13 cellular contexts compared by ENCODE assay signal in the genomic region with DNA sequence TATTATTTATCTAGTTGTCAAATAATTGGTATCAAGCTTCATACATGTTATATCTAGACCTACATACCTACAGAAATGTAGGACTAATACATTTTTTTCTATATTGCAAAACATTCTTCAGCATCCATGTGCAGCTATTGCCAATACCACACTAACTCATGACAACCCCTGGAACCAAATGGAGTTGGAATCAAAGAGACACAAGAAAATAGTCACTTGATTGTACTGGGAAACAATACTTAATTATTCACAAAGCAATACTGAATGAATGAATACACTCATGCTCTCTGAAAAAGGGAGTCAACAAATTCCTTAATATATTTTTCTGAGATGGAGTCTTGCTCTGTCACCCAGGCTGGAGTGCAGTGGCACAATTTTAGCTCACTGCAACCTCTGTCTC. TPM values are rescaled to one million over a fixed set of nuclear protein-coding genes. Genes with fewer than 3 reads are reported as not detected.
A peak's percentile ranks its signal among the peaks of the same experiment; 100 is the strongest.
DNase-seq lines count a peak whose midpoint lies in the region; TF ChIP-seq lines count a peak whose summit lies in the region.
"Had no signal": no experiment of that assay in that cellular context is flagged by ENCODE, and none has a peak within 500 bp of the region (broad histone marks: within the 10 kb centered on the region; RNA-seq: fewer than 3 reads in every experiment).

No MANE protein-coding gene starts in this region.

- DNase-seq in SK-MEL-5 (ENCODE audit: low read depth, low spot score): peak; percentile 86
- DNase-seq in dorsolateral prefrontal cortex: no peak
- DNase-seq in substantia nigra (lab: John Stamatoyannopoulos, UW): peak in 1 of 49 donors; percentile 28
- DNase-seq in MCF 10A (ENCODE audit: unreplicated experiment): no peak
- no peak for DNase-seq in GM19240 (ENCODE audit: insufficient read length, low spot score)
- no peak for DNase-seq in cerebellar cortex (ENCODE audit: low spot score)
- no peak for DNase-seq in RKO (ENCODE audit: low spot score)
- DNase-seq: BE2C; CD4-positive, alpha-beta memory T cell; GM23248 had no signal

- H3K4me3 Mint-ChIP-seq in MCF 10A (ENCODE audit: unreplicated experiment): no peak overlapping the region
- H3K4me3 Mint-ChIP-seq: CD4-positive, alpha-beta memory T cell had no signal

- no peaks in the 10 kb centered on the region for H3K36me3 Mint-ChIP-seq in MCF 10A (ENCODE audit: insufficient read depth, unreplicated experiment)

- H3K27me3 Mint-ChIP-seq in MCF 10A (ENCODE audit: insufficient read depth, unreplicated experiment): peaks cover 6% of the 10 kb centered on the region

- peak overlapping the region in 5 of 59 donors; percentile 5 to 21 (median 7) for H3K4me3 ChIP-seq in dorsolateral prefrontal cortex
- H3K4me3 ChIP-seq: GM23248 had no signal

- in situ Hi-C loops in SK-MEL-5 (cut with HindIII; ENCODE audit: low pct_unique_long_range_greater_than_20kb, low sequenced_read_pairs): no loop called here

- intact Hi-C loops in dorsolateral prefrontal cortex (cut with DNase I): no loop called here
- intact Hi-C loops in MCF 10A (cut with micrococcal nuclease): no loop called here

- H3K27me3 ChIP-seq in dorsolateral prefrontal cortex (no peaks in the 10 kb centered on the region), layer of hippocampus (ENCODE audit: control insufficient read depth, insufficient read depth, low read length) (no peaks in the 10 kb centered on the region)

- CTCF ChIA-PET in MCF 10A (lab: Yijun Ruan, JAX): interaction anchor here (0.7 kb wide), 1 partner anchor 56 kb away, joined by 3 read pairs; no protein-coding TSS in a partner anchor

- POLR2A ChIA-PET in MCF 10A (lab: Yijun Ruan, JAX): interaction anchor here (1.4 kb wide), 1 partner anchor 12 kb away, joined by 4 read pairs; a partner anchor contains a TSS

- H3K27ac Mint-ChIP-seq in MCF 10A (ENCODE audit: low read depth, unreplicated experiment): no peak overlapping the region
- H3K27ac Mint-ChIP-seq: CD4-positive, alpha-beta memory T cell had no signal

- H3K27ac ChIP-seq in dorsolateral prefrontal cortex (peak overlapping the region; percentile 44 to 96 (median 87)), layer of hippocampus (ENCODE audit: low read depth, low read length) (peak overlapping the region; percentile 83), substantia nigra (ENCODE audit: low read depth, low read length, poor library complexity, severe bottlenecking) (peak overlapping the region; percentile 78)
- H3K27ac ChIP-seq: C4-2B, GM23248, HL-60 had no signal

- TF ChIP-seq CTCF in dorsolateral prefrontal cortex (IDR thresholded peaks at IDR 0.05 in 54 of 56, conservative IDR thresholded peaks at IDR 0.05 in 2 of 56; ENCODE audit: low read depth in 1 of 56, partially characterized antibody in 56 of 56) (peak in 1 of 56 donors; percentile 13), MCF 10A (IDR thresholded peaks at IDR 0.05; ENCODE audit: unreplicated experiment) (no peak)

- no peaks in the 10 kb centered on the region for H3K9me3 Mint-ChIP-seq in MCF 10A (ENCODE audit: unreplicated experiment)

- no peaks in the 10 kb centered on the region for H3K4me1 Mint-ChIP-seq in MCF 10A (ENCODE audit: insufficient read depth, unreplicated experiment)
- H3K4me1 Mint-ChIP-seq: CD4-positive, alpha-beta memory T cell had no signal

- no TSS peak for BruUV-seq in MCF 10A (replicated peaks; lab: Mats Ljungman, UMichigan)

RNA-seq across cellular contexts. Expression of a gene that starts 10.4 kb away (rescaled TPM):
- 1.3 and 1.6 TPM in 2 replicates for total RNA-seq in SK-MEL-5 (2014; rRNA removed; shearing (Covaris generic))
- 1.1 and 1.8 TPM in 2 replicates for polyA plus RNA-seq in SK-MEL-5 (2015; cell fraction: cytosol; rRNA removed)
- 4.0 and 12.7 TPM in 2 replicates for polyA plus RNA-seq in SK-MEL-5 (2015; cell fraction: nucleus; rRNA removed)
- 10 to 100 TPM in 2 of 120 experiments, 1 to 10 TPM in 118; 2.2 to 10.5 (median 5.3) TPM for total RNA-seq in dorsolateral prefrontal cortex
- 0.25 and 0.42 TPM in 2 replicates for total RNA-seq in MCF 10A (2022)
- total RNA-seq: CD4-positive, alpha-beta memory T cell; GM23248 had no signal
- polyA plus RNA-seq: CD4-positive, alpha-beta memory T cell had no signal

RNA-seq across cellular contexts. Expression of a gene that starts 12.1 kb away (rescaled TPM):
- 460 and 588 TPM in 2 replicates for total RNA-seq in SK-MEL-5 (2014; rRNA removed; shearing (Covaris generic))
- polyA plus RNA-seq in SK-MEL-5 (2015; cell fraction: cytosol; rRNA removed): 331 and 394 TPM in 2 replicates
- 121 and 149 TPM in 2 replicates for polyA plus RNA-seq in SK-MEL-5 (2015; cell fraction: nucleus; rRNA removed)
- total RNA-seq in dorsolateral prefrontal cortex (100 to 1,000 TPM in 27 of 120 experiments, 10 to 100 TPM in 93; 45.5 to 124 (median 88.3) TPM), MCF 10A (2022) (54.6 and 61.8 TPM in 2 replicates)

RNA-seq across cellular contexts. Expression of a gene that starts 26.4 kb away (rescaled TPM):
- 0.90 and 1.2 TPM in 2 replicates for total RNA-seq in SK-MEL-5 (2014; rRNA removed; shearing (Covaris generic))
- 1.7 and 2.9 TPM in 2 replicates for polyA plus RNA-seq in SK-MEL-5 (2015; cell fraction: cytosol; rRNA removed)
- 4.1 and 7.5 TPM in 2 replicates for polyA plus RNA-seq in SK-MEL-5 (2015; cell fraction: nucleus; rRNA removed)
- 10 to 100 TPM in 109 of 120 experiments, 1 to 10 TPM in 11; 7.2 to 31.4 (median 14.2) TPM for total RNA-seq in dorsolateral prefrontal cortex
- 33.8 and 40.9 TPM in 2 replicates for total RNA-seq in MCF 10A (2022)
